ENCODE assay signal across 1 cellular context in the genomic region with DNA sequence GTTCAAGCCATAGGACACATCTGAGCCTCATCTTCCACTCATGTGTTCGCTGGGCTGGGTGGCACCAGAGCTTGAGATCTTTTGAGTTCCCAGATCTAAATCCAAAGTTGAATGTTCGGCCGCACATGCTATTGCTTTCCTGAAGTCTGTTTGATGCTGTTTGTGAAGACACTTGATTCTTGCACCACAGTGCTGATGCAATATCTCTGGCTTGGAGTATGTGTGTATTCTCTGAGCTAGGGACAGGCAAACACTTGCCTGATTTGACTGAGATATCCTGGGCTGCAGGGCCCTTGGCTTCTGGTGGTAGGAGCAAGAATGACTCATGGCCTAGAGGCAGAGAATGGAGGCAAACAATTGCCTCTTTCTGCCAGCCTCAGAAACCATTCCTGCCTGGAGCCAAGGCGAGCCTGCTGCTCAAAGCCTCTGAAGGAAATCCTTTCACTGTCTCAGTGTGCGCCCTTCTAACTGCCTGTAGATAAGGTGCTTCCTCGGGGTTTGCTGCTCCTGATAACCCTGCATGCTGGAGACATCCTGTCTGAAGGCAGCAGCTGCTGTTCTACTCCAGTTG.
A peak's percentile ranks its signal among the peaks of the same experiment; 100 is the strongest.
TF ChIP-seq lines count a peak whose summit lies in the region.

No MANE protein-coding gene starts in this region.

TF ChIP-seq in HepG2, 621 proteins besides CTCF, POLR2A, EP300 and RAD21 (continued from another document and continues in another):
- TF ChIP-seq, protein P1, sequence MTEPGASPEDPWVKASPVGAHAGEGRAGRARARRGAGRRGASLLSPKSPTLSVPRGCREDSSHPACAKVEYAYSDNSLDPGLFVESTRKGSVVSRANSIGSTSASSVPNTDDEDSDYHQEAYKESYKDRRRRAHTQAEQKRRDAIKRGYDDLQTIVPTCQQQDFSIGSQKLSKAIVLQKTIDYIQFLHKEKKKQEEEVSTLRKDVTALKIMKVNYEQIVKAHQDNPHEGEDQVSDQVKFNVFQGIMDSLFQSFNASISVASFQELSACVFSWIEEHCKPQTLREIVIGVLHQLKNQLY (CRISPR knock-in tag; IDR thresholded peaks at IDR 0.05): no peak
- TF ChIP-seq HOXA3 (CRISPR knock-in tag; IDR thresholded peaks at IDR 0.05) (peak; percentile 66), TARDBP (CRISPR knock-in tag; IDR thresholded peaks at IDR 0.05) (peak; percentile 52; the same call in 1 of the 2 replicates), MTF1 (CRISPR knock-in tag; IDR thresholded peaks at IDR 0.05) (no peak), ZNF761 (CRISPR knock-in tag; conservative IDR thresholded peaks at IDR 0.05) (0 out of 2 replicates have a peak, but pooled peaks have one; percentile 54), KMT2B (CRISPR knock-in tag; IDR thresholded peaks at IDR 0.05) (peak; percentile 21; the same call in 1 of the 2 replicates), BORCS8-MEF2B (CRISPR knock-in tag; IDR thresholded peaks at IDR 0.05) (no peak; the same call in 1 of the 2 replicates), RARG (CRISPR knock-in tag; IDR thresholded peaks at IDR 0.05; ENCODE audit: low read depth) (no peak), AKAP8 (CRISPR knock-in tag; IDR thresholded peaks at IDR 0.05) (no peak), ZNF224 (CRISPR knock-in tag; IDR thresholded peaks at IDR 0.05) (no peak), HOXD1 (CRISPR knock-in tag; IDR thresholded peaks at IDR 0.05) (no peak), ZNF570 (CRISPR knock-in tag; IDR thresholded peaks at IDR 0.05; ENCODE audit: borderline replicate concordance) (no peak), ZNF292 (CRISPR knock-in tag; IDR thresholded peaks at IDR 0.05; ENCODE audit: borderline replicate concordance, low read depth) (peak; percentile 54; the same call in 1 of the 2 replicates), MAFG (CRISPR knock-in tag; IDR thresholded peaks at IDR 0.05) (no peak), GZF1 (CRISPR knock-in tag; IDR thresholded peaks at IDR 0.05) (no peak), KLF11 (CRISPR knock-in tag; IDR thresholded peaks at IDR 0.05) (no peak), ZNF430 (CRISPR knock-in tag; IDR thresholded peaks at IDR 0.05) (no peak), SRY (CRISPR knock-in tag; IDR thresholded peaks at IDR 0.05) (no peak), CENPT (CRISPR knock-in tag; IDR thresholded peaks at IDR 0.05; ENCODE audit: low read depth) (no peak), ZNF790 (CRISPR knock-in tag; IDR thresholded peaks at IDR 0.05; ENCODE audit: borderline replicate concordance) (no peak), NFRKB (IDR thresholded peaks at IDR 0.05) (no peak), ZNF589 (CRISPR knock-in tag; conservative IDR thresholded peaks at IDR 0.05) (no peak), ZNF746 (CRISPR knock-in tag; IDR thresholded peaks at IDR 0.05) (no peak), ZMYM2 (CRISPR knock-in tag; IDR thresholded peaks at IDR 0.05) (no peak), ZNF792 (CRISPR knock-in tag; IDR thresholded peaks at IDR 0.05) (peak; percentile 68; the same call in 1 of the 2 replicates), NFATC3 (CRISPR knock-in tag; IDR thresholded peaks at IDR 0.05) (no peak), PITX1 (CRISPR knock-in tag; IDR thresholded peaks at IDR 0.05) (no peak), TOPORS (CRISPR knock-in tag; IDR thresholded peaks at IDR 0.05) (no peak)
- TF ChIP-seq, protein P2, sequence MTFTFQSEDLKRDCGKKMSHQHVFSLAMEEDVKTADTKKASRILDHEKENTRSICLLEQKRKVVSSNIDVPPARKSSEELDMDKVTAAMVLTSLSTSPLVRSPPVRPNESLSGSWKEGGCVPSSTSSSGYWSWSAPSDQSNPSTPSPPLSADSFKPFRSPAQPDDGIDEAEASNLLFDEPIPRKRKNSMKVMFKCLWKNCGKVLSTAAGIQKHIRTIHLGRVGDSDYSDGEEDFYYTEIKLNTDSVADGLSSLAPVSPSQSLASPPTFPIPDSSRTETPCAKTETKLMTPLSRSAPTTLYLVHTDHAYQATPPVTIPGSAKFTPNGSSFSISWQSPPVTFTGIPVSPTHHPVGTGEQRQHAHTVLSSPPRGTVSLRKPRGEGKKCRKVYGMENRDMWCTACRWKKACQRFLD (CRISPR knock-in tag; IDR thresholded peaks at IDR 0.05; ENCODE audit: borderline replicate concordance): no peak
- TF ChIP-seq, protein P3, sequence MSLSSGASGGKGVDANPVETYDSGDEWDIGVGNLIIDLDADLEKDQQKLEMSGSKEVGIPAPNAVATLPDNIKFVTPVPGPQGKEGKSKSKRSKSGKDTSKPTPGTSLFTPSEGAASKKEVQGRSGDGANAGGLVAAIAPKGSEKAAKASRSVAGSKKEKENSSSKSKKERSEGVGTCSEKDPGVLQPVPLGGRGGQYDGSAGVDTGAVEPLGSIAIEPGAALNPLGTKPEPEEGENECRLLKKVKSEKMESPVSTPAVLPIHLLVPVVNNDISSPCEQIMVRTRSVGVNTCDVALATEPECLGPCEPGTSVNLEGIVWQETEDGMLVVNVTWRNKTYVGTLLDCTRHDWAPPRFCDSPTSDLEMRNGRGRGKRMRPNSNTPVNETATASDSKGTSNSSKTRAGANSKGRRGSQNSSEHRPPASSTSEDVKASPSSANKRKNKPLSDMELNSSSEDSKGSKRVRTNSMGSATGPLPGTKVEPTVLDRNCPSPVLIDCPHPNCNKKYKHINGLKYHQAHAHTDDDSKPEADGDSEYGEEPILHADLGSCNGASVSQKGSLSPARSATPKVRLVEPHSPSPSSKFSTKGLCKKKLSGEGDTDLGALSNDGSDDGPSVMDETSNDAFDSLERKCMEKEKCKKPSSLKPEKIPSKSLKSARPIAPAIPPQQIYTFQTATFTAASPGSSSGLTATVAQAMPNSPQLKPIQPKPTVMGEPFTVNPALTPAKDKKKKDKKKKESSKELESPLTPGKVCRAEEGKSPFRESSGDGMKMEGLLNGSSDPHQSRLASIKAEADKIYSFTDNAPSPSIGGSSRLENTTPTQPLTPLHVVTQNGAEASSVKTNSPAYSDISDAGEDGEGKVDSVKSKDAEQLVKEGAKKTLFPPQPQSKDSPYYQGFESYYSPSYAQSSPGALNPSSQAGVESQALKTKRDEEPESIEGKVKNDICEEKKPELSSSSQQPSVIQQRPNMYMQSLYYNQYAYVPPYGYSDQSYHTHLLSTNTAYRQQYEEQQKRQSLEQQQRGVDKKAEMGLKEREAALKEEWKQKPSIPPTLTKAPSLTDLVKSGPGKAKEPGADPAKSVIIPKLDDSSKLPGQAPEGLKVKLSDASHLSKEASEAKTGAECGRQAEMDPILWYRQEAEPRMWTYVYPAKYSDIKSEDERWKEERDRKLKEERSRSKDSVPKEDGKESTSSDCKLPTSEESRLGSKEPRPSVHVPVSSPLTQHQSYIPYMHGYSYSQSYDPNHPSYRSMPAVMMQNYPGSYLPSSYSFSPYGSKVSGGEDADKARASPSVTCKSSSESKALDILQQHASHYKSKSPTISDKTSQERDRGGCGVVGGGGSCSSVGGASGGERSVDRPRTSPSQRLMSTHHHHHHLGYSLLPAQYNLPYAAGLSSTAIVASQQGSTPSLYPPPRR (CRISPR knock-in tag; IDR thresholded peaks at IDR 0.05; ENCODE audit: borderline replicate concordance): peak; percentile 42; the same call in 1 of the 2 replicates
- TF ChIP-seq, protein P4, sequence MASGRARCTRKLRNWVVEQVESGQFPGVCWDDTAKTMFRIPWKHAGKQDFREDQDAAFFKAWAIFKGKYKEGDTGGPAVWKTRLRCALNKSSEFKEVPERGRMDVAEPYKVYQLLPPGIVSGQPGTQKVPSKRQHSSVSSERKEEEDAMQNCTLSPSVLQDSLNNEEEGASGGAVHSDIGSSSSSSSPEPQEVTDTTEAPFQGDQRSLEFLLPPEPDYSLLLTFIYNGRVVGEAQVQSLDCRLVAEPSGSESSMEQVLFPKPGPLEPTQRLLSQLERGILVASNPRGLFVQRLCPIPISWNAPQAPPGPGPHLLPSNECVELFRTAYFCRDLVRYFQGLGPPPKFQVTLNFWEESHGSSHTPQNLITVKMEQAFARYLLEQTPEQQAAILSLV (CRISPR knock-in tag; IDR thresholded peaks at IDR 0.05; ENCODE audit: borderline replicate concordance): no peak
- TF ChIP-seq, protein P5, sequence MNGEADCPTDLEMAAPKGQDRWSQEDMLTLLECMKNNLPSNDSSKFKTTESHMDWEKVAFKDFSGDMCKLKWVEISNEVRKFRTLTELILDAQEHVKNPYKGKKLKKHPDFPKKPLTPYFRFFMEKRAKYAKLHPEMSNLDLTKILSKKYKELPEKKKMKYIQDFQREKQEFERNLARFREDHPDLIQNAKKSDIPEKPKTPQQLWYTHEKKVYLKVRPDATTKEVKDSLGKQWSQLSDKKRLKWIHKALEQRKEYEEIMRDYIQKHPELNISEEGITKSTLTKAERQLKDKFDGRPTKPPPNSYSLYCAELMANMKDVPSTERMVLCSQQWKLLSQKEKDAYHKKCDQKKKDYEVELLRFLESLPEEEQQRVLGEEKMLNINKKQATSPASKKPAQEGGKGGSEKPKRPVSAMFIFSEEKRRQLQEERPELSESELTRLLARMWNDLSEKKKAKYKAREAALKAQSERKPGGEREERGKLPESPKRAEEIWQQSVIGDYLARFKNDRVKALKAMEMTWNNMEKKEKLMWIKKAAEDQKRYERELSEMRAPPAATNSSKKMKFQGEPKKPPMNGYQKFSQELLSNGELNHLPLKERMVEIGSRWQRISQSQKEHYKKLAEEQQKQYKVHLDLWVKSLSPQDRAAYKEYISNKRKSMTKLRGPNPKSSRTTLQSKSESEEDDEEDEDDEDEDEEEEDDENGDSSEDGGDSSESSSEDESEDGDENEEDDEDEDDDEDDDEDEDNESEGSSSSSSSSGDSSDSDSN (CRISPR knock-in tag; IDR thresholded peaks at IDR 0.05): peak; percentile 35; the same call in 1 of the 2 replicates
- TF ChIP-seq, protein P6, sequence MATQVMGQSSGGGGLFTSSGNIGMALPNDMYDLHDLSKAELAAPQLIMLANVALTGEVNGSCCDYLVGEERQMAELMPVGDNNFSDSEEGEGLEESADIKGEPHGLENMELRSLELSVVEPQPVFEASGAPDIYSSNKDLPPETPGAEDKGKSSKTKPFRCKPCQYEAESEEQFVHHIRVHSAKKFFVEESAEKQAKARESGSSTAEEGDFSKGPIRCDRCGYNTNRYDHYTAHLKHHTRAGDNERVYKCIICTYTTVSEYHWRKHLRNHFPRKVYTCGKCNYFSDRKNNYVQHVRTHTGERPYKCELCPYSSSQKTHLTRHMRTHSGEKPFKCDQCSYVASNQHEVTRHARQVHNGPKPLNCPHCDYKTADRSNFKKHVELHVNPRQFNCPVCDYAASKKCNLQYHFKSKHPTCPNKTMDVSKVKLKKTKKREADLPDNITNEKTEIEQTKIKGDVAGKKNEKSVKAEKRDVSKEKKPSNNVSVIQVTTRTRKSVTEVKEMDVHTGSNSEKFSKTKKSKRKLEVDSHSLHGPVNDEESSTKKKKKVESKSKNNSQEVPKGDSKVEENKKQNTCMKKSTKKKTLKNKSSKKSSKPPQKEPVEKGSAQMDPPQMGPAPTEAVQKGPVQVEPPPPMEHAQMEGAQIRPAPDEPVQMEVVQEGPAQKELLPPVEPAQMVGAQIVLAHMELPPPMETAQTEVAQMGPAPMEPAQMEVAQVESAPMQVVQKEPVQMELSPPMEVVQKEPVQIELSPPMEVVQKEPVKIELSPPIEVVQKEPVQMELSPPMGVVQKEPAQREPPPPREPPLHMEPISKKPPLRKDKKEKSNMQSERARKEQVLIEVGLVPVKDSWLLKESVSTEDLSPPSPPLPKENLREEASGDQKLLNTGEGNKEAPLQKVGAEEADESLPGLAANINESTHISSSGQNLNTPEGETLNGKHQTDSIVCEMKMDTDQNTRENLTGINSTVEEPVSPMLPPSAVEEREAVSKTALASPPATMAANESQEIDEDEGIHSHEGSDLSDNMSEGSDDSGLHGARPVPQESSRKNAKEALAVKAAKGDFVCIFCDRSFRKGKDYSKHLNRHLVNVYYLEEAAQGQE (IDR thresholded peaks at IDR 0.05; ENCODE audit: borderline replicate concordance in 1 of 2, low read depth in 1 of 2, low read length in 2 of 2): no peak
- TF ChIP-seq, protein P7, sequence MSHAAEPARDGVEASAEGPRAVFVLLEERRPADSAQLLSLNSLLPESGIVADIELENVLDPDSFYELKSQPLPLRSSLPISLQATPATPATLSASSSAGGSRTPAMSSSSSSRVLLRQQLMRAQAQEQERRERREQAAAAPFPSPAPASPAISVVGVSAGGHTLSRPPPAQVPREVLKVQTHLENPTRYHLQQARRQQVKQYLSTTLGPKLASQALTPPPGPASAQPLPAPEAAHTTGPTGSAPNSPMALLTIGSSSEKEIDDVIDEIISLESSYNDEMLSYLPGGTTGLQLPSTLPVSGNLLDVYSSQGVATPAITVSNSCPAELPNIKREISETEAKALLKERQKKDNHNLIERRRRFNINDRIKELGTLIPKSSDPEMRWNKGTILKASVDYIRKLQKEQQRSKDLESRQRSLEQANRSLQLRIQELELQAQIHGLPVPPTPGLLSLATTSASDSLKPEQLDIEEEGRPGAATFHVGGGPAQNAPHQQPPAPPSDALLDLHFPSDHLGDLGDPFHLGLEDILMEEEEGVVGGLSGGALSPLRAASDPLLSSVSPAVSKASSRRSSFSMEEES (CRISPR knock-in tag; IDR thresholded peaks at IDR 0.05): no peak
- TF ChIP-seq, protein P8, sequence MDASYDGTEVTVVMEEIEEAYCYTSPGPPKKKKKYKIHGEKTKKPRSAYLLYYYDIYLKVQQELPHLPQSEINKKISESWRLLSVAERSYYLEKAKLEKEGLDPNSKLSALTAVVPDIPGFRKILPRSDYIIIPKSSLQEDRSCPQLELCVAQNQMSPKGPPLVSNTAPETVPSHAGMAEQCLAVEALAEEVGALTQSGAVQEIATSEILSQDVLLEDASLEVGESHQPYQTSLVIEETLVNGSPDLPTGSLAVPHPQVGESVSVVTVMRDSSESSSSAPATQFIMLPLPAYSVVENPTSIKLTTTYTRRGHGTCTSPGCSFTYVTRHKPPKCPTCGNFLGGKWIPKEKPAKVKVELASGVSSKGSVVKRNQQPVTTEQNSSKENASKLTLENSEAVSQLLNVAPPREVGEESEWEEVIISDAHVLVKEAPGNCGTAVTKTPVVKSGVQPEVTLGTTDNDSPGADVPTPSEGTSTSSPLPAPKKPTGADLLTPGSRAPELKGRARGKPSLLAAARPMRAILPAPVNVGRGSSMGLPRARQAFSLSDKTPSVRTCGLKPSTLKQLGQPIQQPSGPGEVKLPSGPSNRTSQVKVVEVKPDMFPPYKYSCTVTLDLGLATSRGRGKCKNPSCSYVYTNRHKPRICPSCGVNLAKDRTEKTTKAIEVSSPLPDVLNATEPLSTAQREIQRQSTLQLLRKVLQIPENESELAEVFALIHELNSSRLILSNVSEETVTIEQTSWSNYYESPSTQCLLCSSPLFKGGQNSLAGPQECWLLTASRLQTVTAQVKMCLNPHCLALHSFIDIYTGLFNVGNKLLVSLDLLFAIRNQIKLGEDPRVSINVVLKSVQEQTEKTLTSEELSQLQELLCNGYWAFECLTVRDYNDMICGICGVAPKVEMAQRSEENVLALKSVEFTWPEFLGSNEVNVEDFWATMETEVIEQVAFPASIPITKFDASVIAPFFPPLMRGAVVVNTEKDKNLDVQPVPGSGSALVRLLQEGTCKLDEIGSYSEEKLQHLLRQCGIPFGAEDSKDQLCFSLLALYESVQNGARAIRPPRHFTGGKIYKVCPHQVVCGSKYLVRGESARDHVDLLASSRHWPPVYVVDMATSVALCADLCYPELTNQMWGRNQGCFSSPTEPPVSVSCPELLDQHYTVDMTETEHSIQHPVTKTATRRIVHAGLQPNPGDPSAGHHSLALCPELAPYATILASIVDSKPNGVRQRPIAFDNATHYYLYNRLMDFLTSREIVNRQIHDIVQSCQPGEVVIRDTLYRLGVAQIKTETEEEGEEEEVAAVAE (CRISPR knock-in tag; IDR thresholded peaks at IDR 0.05; ENCODE audit: borderline replicate concordance): peak; percentile 69; the same call in 1 of the 2 replicates
- TF ChIP-seq, protein P9, sequence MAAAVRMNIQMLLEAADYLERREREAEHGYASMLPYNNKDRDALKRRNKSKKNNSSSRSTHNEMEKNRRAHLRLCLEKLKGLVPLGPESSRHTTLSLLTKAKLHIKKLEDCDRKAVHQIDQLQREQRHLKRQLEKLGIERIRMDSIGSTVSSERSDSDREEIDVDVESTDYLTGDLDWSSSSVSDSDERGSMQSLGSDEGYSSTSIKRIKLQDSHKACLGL (CRISPR knock-in tag; IDR thresholded peaks at IDR 0.05): no peak
